Comparison of ENCODE assay signal across 29 cellular contexts in the genomic region with DNA sequence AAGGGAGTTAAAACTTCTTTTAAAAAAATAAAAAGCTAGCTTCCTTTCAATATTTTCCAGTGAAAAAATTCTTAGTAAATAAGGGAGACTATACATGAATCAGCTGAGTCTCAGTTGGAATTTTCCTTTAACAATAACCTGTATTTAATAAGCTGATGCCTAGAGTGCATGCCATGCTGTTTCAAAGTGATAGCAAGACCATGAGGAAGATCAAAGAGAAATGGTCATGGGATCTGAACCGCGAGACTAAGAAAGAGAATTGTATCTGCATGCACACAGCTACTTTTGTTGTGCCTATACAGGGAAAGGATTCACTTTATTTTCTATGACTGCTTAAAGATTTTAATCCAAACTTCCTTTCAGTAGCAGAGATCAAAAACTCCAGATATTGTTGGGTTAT.
"Had no signal": no experiment of that assay in that cellular context is flagged by ENCODE, and none has a peak within 500 bp of the region (broad histone marks: within the 10 kb centered on the region; RNA-seq: fewer than 3 reads in every experiment).

No MANE protein-coding gene starts in this region.

- H3K4me3 Mint-ChIP-seq: naive B cell; naive thymus-derived CD8-positive, alpha-beta T cell; natural killer cell treated with Interleukin-12 subunit alpha and Interleukin-12 subunit beta and Interleukin-15 and Interleukin-18, amount 100 ng/mL, for 72 hours; nephron progenitor cell; neural crest cell; stimulated activated memory B cell treated with anti-CD40 and anti-IgM and Interleukin-4, amounts not matched to agents 10 μg/mL and 1 μg/mL and 100 μg/mL, for 72 hours; stimulated activated naive CD8-positive, alpha-beta T cell treated with anti-CD3 and anti-CD28 coated beads, Interleukin-15, amount 100 ng/mL, for 72 hours had no signal

- H3K36me3 ChIP-seq: ovary, right lobe of liver, sigmoid colon, thoracic aorta, thyroid gland, tibial nerve, upper lobe of left lung, vagina had no signal

- H3K27ac ChIP-seq: ovary, parathyroid adenoma, psoas muscle, right lobe of liver, sigmoid colon, thoracic aorta, thyroid gland, tibial nerve, upper lobe of left lung, vagina had no signal

- H3K36me3 Mint-ChIP-seq: naive B cell; naive thymus-derived CD8-positive, alpha-beta T cell; natural killer cell treated with Interleukin-12 subunit alpha and Interleukin-12 subunit beta and Interleukin-15 and Interleukin-18, amount 100 ng/mL, for 72 hours; stimulated activated memory B cell treated with anti-CD40 and anti-IgM and Interleukin-4, amounts not matched to agents 10 μg/mL and 1 μg/mL and 100 μg/mL, for 72 hours had no signal

- H3K27me3 ChIP-seq: ovary, right lobe of liver, sigmoid colon, thyroid gland, tibial nerve, upper lobe of left lung, vagina had no signal

- DNase-seq: naive B cell; naive thymus-derived CD8-positive, alpha-beta T cell; nephron progenitor cell; occipital lobe; ovary; posterior cingulate gyrus; psoas muscle; right cardiac atrium; right lobe of liver; sigmoid colon; small intestine; stimulated activated CD4-positive, alpha-beta T cell treated with anti-CD3 and anti-CD28 coated beads, Interleukin-15, amount 100 ng/mL, for 24 hours; stimulated activated CD4-positive, alpha-beta T cell treated with anti-CD3 and anti-CD28 coated beads, Interleukin-4, amount 100 ng/mL, for 1 hour; stimulated activated CD4-positive, alpha-beta T cell treated with anti-CD3 and anti-CD28 coated beads, Interleukin-4, amount 100 ng/mL, for 4 hours; stimulated activated CD8-positive, alpha-beta memory T cell treated with anti-CD3 and anti-CD28 coated beads, Interleukin-4, amount 100 ng/mL, for 48 hours; stimulated activated naive CD4-positive, alpha-beta T cell; stimulated activated naive CD8-positive, alpha-beta T cell treated with anti-CD3 and anti-CD28 coated beads, Interleukin-15, amount 100 ng/mL, for 72 hours; stimulated activated naive CD8-positive, alpha-beta T cell treated with anti-CD3 and anti-CD28 coated beads, Interleukin-15, Interleukin-2, amounts not matched to agents 100 U/mL and 50 U/mL, for 24 hours; thyroid gland; trophoblast cell; upper lobe of left lung had no signal

- H3K4me1 ChIP-seq: parathyroid adenoma, psoas muscle, right lobe of liver, sigmoid colon, tibial nerve, upper lobe of left lung, vagina had no signal

- H3K9me3 ChIP-seq: ovary, psoas muscle, right lobe of liver, sigmoid colon, thoracic aorta, thyroid gland, tibial nerve, upper lobe of left lung, vagina had no signal

- H2AFZ ChIP-seq: parathyroid adenoma had no signal

- H3K4me3 ChIP-seq: ovary, psoas muscle, right lobe of liver, sigmoid colon, thoracic aorta, thyroid gland, tibial nerve, upper lobe of left lung, vagina had no signal

- H3K79me2 ChIP-seq: parathyroid adenoma had no signal

- H3K4me1 Mint-ChIP-seq: naive B cell; naive thymus-derived CD8-positive, alpha-beta T cell; stimulated activated memory B cell treated with anti-CD40 and anti-IgM and Interleukin-4, amounts not matched to agents 10 μg/mL and 1 μg/mL and 100 μg/mL, for 72 hours; stimulated activated naive CD8-positive, alpha-beta T cell treated with anti-CD3 and anti-CD28 coated beads, Interleukin-15, amount 100 ng/mL, for 72 hours had no signal

- H3K27ac Mint-ChIP-seq: naive B cell; naive thymus-derived CD8-positive, alpha-beta T cell; natural killer cell treated with Interleukin-12 subunit alpha and Interleukin-12 subunit beta and Interleukin-15 and Interleukin-18, amount 100 ng/mL, for 72 hours; nephron progenitor cell; progenitor cell of endocrine pancreas; stimulated activated memory B cell treated with anti-CD40 and anti-IgM and Interleukin-4, amounts not matched to agents 10 μg/mL and 1 μg/mL and 100 μg/mL, for 72 hours; stimulated activated naive CD8-positive, alpha-beta T cell treated with anti-CD3 and anti-CD28 coated beads, Interleukin-15, amount 100 ng/mL, for 72 hours had no signal

- H3K9ac ChIP-seq: parathyroid adenoma had no signal

- H3K9me3 Mint-ChIP-seq: nephron progenitor cell had no signal

- H3K27me3 Mint-ChIP-seq: naive B cell; naive thymus-derived CD8-positive, alpha-beta T cell; natural killer cell treated with Interleukin-12 subunit alpha and Interleukin-12 subunit beta and Interleukin-15 and Interleukin-18, amount 100 ng/mL, for 72 hours; progenitor cell of endocrine pancreas; stimulated activated memory B cell treated with anti-CD40 and anti-IgM and Interleukin-4, amounts not matched to agents 10 μg/mL and 1 μg/mL and 100 μg/mL, for 72 hours; stimulated activated naive CD8-positive, alpha-beta T cell treated with anti-CD3 and anti-CD28 coated beads, Interleukin-15, amount 100 ng/mL, for 72 hours had no signal
